ENCODE assay signal across 1 cellular context in genomic region chr12:69470189-69471094, GRCh38.
A peak's percentile ranks its signal among the peaks of the same experiment; 100 is the strongest.
TF ChIP-seq lines count a peak whose summit lies in the region.

FRS2 (plus strand) TSS chr12:69470388; CDS start chr12:69569031, 98,643 bp downstream.

TF ChIP-seq in HEK293, 187 proteins besides CTCF, POLR2A, EP300 and RAD21 (continued from another document and continues in another):
- no peak for TF ChIP-seq ZNF354C (tag by site-specific recombination; IDR thresholded peaks at IDR 0.05; ENCODE audit: borderline replicate concordance, low read depth)
- TF ChIP-seq ATF2 (tag by site-specific recombination; IDR thresholded peaks at IDR 0.05; ENCODE audit: low read depth): no peak
- 0 out of 2 replicates have a peak, but pooled peaks have one; percentile 27 for TF ChIP-seq PBX3 (CRISPR knock-in tag; IDR thresholded peaks at IDR 0.05)
- TF ChIP-seq INSM2 (tag by site-specific recombination; IDR thresholded peaks at IDR 0.05): no peak
- no peak for TF ChIP-seq ZNF404 (tag by site-specific recombination; IDR thresholded peaks at IDR 0.05)
- no peak for TF ChIP-seq ZNF549 (tag by site-specific recombination; IDR thresholded peaks at IDR 0.05)
- no peak for TF ChIP-seq PRDM4 (tag by site-specific recombination; IDR thresholded peaks at IDR 0.05)
- no peak for TF ChIP-seq ZNF670 (tag by site-specific recombination; IDR thresholded peaks at IDR 0.05; ENCODE audit: low read depth)
- peak; percentile 61 for TF ChIP-seq SP7 (tag by site-specific recombination; IDR thresholded peaks at IDR 0.05)
- no peak for TF ChIP-seq ZNF792 (tag by site-specific recombination; IDR thresholded peaks at IDR 0.05)
- TF ChIP-seq WT1 (tag by site-specific recombination; IDR thresholded peaks at IDR 0.05): peak; percentile 20; the same call in 1 of the 2 replicates
- TF ChIP-seq KLF1 (tag by site-specific recombination; IDR thresholded peaks at IDR 0.05): peak; percentile 62
- TF ChIP-seq GLI2 (tag by site-specific recombination; IDR thresholded peaks at IDR 0.05; ENCODE audit: borderline replicate concordance, low read depth): no peak
- no peak for TF ChIP-seq OVOL3 (tag by site-specific recombination; IDR thresholded peaks at IDR 0.05)
- TF ChIP-seq TCF7L2 (IDR thresholded peaks at IDR 0.05; ENCODE audit: borderline replicate concordance, low read depth, low read length): no peak
- TF ChIP-seq ZNF350 (tag by site-specific recombination; IDR thresholded peaks at IDR 0.05): no peak
- no peak for TF ChIP-seq RBAK (tag by site-specific recombination; IDR thresholded peaks at IDR 0.05)
- TF ChIP-seq ZNF843 (tag by site-specific recombination; IDR thresholded peaks at IDR 0.05): peak; percentile 37; the same call in 1 of the 2 replicates
- no peak for TF ChIP-seq ZNF211 (tag by site-specific recombination; IDR thresholded peaks at IDR 0.05; ENCODE audit: low read depth)
- TF ChIP-seq SETDB1 (IDR thresholded peaks at IDR 0.05; ENCODE audit: insufficient read length, low read length): no peak
- TF ChIP-seq ZNF707 (tag by site-specific recombination; IDR thresholded peaks at IDR 0.05): no peak
- TF ChIP-seq ZNF623 (tag by site-specific recombination; IDR thresholded peaks at IDR 0.05): no peak
- TF ChIP-seq MEIS1 (CRISPR knock-in tag; IDR thresholded peaks at IDR 0.05; ENCODE audit: borderline replicate concordance): no peak
- TF ChIP-seq ZNF324 (tag by site-specific recombination; IDR thresholded peaks at IDR 0.05): peak; percentile 50; the same call in 1 of the 2 replicates
- TF ChIP-seq GLI4 (tag by site-specific recombination; IDR thresholded peaks at IDR 0.05): no peak
- peak; percentile 99 for TF ChIP-seq ZNF580 (tag by site-specific recombination; IDR thresholded peaks at IDR 0.05)
- TF ChIP-seq ZNF560 (tag by site-specific recombination; IDR thresholded peaks at IDR 0.05; ENCODE audit: borderline replicate concordance): no peak
- peak; percentile 78; the same call in 1 of the 2 replicates for TF ChIP-seq ZNF692 (tag by site-specific recombination; IDR thresholded peaks at IDR 0.05)
- peak; percentile 69 for TF ChIP-seq EGR2 (tag by site-specific recombination; IDR thresholded peaks at IDR 0.05; ENCODE audit: low read depth)
- TF ChIP-seq ZNF266 (tag by site-specific recombination; IDR thresholded peaks at IDR 0.05; ENCODE audit: low read depth): no peak
- TF ChIP-seq ZFP41 (tag by site-specific recombination; IDR thresholded peaks at IDR 0.05; ENCODE audit: borderline replicate concordance): no peak
- TF ChIP-seq ELK4 (IDR thresholded peaks at IDR 0.05; ENCODE audit: borderline replicate concordance, low read depth, low read length): no peak
- no peak for TF ChIP-seq ZNF18 (tag by site-specific recombination; IDR thresholded peaks at IDR 0.05)
- TF ChIP-seq ZNF513 (tag by site-specific recombination; IDR thresholded peaks at IDR 0.05): no peak
- TF ChIP-seq TSHZ1 (tag by site-specific recombination; IDR thresholded peaks at IDR 0.05; ENCODE audit: borderline replicate concordance): no peak; the same call in 1 of the 2 replicates
- peak; percentile 97 for TF ChIP-seq ZBTB11 (tag by site-specific recombination; conservative IDR thresholded peaks at IDR 0.05; ENCODE audit: low read depth)
- TF ChIP-seq SP3 (tag by site-specific recombination; IDR thresholded peaks at IDR 0.05): peak; percentile 89
